Comparison of ENCODE assay signal across 22 cellular contexts in the genomic region with DNA sequence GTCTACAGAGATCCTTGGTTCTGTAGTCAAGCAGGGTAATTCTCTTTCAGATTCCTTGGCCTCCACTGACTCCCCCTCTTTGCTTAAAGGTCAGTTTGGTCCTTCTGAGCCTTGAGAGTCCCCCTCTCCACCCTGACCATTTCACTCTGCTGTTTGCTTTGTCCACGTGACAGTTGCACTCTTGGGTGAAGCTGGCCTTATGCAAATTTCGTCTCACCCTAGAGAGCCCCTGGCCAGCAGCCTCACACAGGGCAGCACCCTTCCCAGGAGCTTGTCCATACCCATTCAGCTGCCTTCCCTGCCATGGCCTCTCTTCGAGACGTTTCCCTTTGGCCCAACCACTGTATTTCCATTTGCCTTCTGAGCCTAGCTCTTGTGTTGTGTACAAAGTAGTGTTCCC.
DNase-seq lines count a peak whose midpoint lies in the region; ATAC-seq, FAIRE-seq and TF ChIP-seq lines count a peak whose summit lies in the region.
"Had no signal": no experiment of that assay in that cellular context is flagged by ENCODE, and none has a peak within 500 bp of the region (broad histone marks: within the 10 kb centered on the region; RNA-seq: fewer than 3 reads in every experiment).

No MANE protein-coding gene starts in this region.

- peaks cover 51% of the 10 kb centered on the region for H3K4me1 ChIP-seq in GM12878 (ENCODE audit: control insufficient read depth, insufficient read depth, low read length)
- H3K4me1 ChIP-seq: esophagus squamous epithelium, gastroesophageal sphincter had no signal

- FAIRE-seq in GM12878 (lab: Jason Lieb, UNC), result no peak
- FAIRE-seq: keratinocyte had no signal

- peaks cover 4% of the 10 kb centered on the region for H3K36me3 Mint-ChIP-seq in nephron progenitor cell (ENCODE audit: low read depth)

- no peaks in the 10 kb centered on the region for H3K9me3 ChIP-seq in GM12878 (replicated peaks; ENCODE audit: control insufficient read depth, insufficient read depth, low read length)
- H3K9me3 ChIP-seq: esophagus squamous epithelium, gastroesophageal sphincter, neutrophil, thoracic aorta had no signal

- peak; percentile 30 for TF ChIP-seq POLR2A in GM18951 (IDR thresholded peaks at IDR 0.05; ENCODE audit: extremely low read depth, insufficient read depth, insufficient read length)
- TF ChIP-seq POLR2A in GM12878 (IDR thresholded peaks at IDR 0.05; ENCODE audit: low read depth, low read length), result no peak

- H3K27me3 ChIP-seq in GM12878 (replicated peaks in 1 of 2; ENCODE audit: control insufficient read depth in 2 of 2, insufficient read depth in 2 of 2, low read length in 1 of 2), result no peaks in the 10 kb centered on the region; a peak in 1 of 4 replicates
- H3K27me3 ChIP-seq: esophagus squamous epithelium, gastroesophageal sphincter, neutrophil had no signal

- no peak overlapping the region for H3K4me3 ChIP-seq in GM12878
- H3K4me3 ChIP-seq: coronary artery, esophagus squamous epithelium, gastroesophageal sphincter, lung, smooth muscle cell, thoracic aorta had no signal

- TF ChIP-seq EP300 in GM12878 (IDR thresholded peaks at IDR 0.05; ENCODE audit: borderline replicate concordance in 1 of 2, control insufficient read depth in 1 of 2, low read depth in 2 of 2, low read length in 2 of 2), result no peak

- SMC1A ChIA-PET in GM12878 (lab: Charles Lee; ENCODE audit: uncharacterized antibody, unreplicated experiment), result interaction anchor here (0.8 to 5.4 kb wide), 29 partner anchors 9 to 372 kb away, joined by 3 to 64 read pairs (median 6); a partner anchor contains a TSS

- POLR2A ChIA-PET in GM12878 (lab: Charles Lee), result interaction anchor here (1.1 to 1.7 kb wide), 3 partner anchors 11 to 25 kb away, joined by 3 to 6 read pairs (median 4); no protein-coding TSS in a partner anchor

- CTCF ChIA-PET in GM12878 (lab: Yijun Ruan, JAX), result interaction anchor here (0.8 to 5.8 kb wide), 30 partner anchors 11 to 379 kb away, joined by 3 to 56 read pairs (median 4); no protein-coding TSS in a partner anchor

- peak overlapping the region; percentile 4 for H3K27ac ChIP-seq in GM12878 (ENCODE audit: control insufficient read depth, insufficient read depth)
- H3K27ac ChIP-seq: C4-2B, coronary artery, esophagus squamous epithelium, gastroesophageal sphincter, neutrophil, thoracic aorta had no signal

- TF ChIP-seq CTCF in GM12878 (IDR thresholded peaks at IDR 0.05 in 2 of 3, conservative IDR thresholded peaks at IDR 0.05 in 1 of 3; ENCODE audit: control insufficient read depth in 2 of 3, extremely low read depth in 1 of 3, insufficient read depth in 1 of 3, low read depth in 3 of 3, low read length in 3 of 3) (no peak), nephron progenitor cell (IDR thresholded peaks at IDR 0.05) (no peak)

- no TSS peak for BruUV-seq in GM12878 (replicated peaks; lab: Mats Ljungman, UMichigan)

- no peak overlapping the region for H3K27ac Mint-ChIP-seq in nephron progenitor cell
- H3K27ac Mint-ChIP-seq: activated CD4-positive, alpha-beta memory T cell treated with anti-CD3 and anti-CD28 coated beads, Interleukin-2, amount 10 ng/mL, durations not matched to agents 7 days and 5 days; HFFc6 had no signal

- H3K4me1 Mint-ChIP-seq in nephron progenitor cell, result peaks cover 57% of the 10 kb centered on the region

- no peaks in the 10 kb centered on the region for H3K79me2 ChIP-seq in GM12878 (ENCODE audit: control insufficient read depth, insufficient read depth, low read length)

- WGBS in GM12878 (ENCODE audit: insufficient coverage, insufficient replicate concordance, low lambda C conversion rate, missing lambda C conversion rate), result 71% methylated on average over 4 of the region's 4 CpGs

- peaks cover 3% of the 10 kb centered on the region for H3K27me3 Mint-ChIP-seq in nephron progenitor cell (ENCODE audit: low read depth, poor library complexity)
- H3K27me3 Mint-ChIP-seq: activated CD4-positive, alpha-beta memory T cell treated with anti-CD3 and anti-CD28 coated beads, Interleukin-2, amount 10 ng/mL, durations not matched to agents 7 days and 5 days; IgD-negative memory B cell had no signal

- no peak overlapping the region for H2AFZ ChIP-seq in GM12878 (ENCODE audit: control insufficient read depth, low read depth, low read length)

- peak; percentile 39 for ATAC-seq in GM12878
- ATAC-seq: gastroesophageal sphincter, Panc1 had no signal

- no peaks in the 10 kb centered on the region for H3K36me3 ChIP-seq in GM12878 (ENCODE audit: control insufficient read depth in 2 of 2, insufficient read depth in 2 of 2, low read length in 1 of 2)
- H3K36me3 ChIP-seq: esophagus squamous epithelium, gastroesophageal sphincter, thoracic aorta had no signal

- H4K20me1 ChIP-seq in GM12878 (ENCODE audit: control insufficient read depth, insufficient read depth), result no peaks in the 10 kb centered on the region

- no peak overlapping the region for H3K4me2 ChIP-seq in GM12878 (ENCODE audit: control insufficient read depth, insufficient read depth)
- H3K4me2 ChIP-seq: smooth muscle cell had no signal

- TF ChIP-seq RAD21 in GM12878 (IDR thresholded peaks at IDR 0.05; ENCODE audit: insufficient read depth, low read depth, low read length), result no peak

- in situ Hi-C loops in GM18951 (cut with MboI; ENCODE audit: low sequenced_read_pairs, unreplicated experiment), result no loop called here
- in situ Hi-C loops in GM12878 (cut with MboI), result no loop called here

- RAD21 ChIA-PET in GM12878 (lab: Charles Lee; ENCODE audit: unreplicated experiment), result interaction anchor here (0.7 to 4.7 kb wide), 20 partner anchors 16 to 390 kb away, joined by 3 to 44 read pairs (median 4); a partner anchor contains a TSS

- DNase-seq in D341Med (ENCODE audit: low spot score), result peak; percentile 31
- DNase-seq in GM12878 (ENCODE audit: low read depth, low spot score), result no peak
- no peak for DNase-seq in nephron progenitor cell
- no peak for DNase-seq in NCI-H1436 treated with DMSO at 0.1 percent for 48 hours (lab: John Stamatoyannopoulos, UW)
- no peak for DNase-seq in NCI-H2171 treated with DMSO at 0.1 percent for 48 hours (lab: John Stamatoyannopoulos, UW)
- DNase-seq in AG08396 (ENCODE audit: low spot score), result no peak
- DNase-seq: amniotic stem cell, esophagus squamous epithelium, NCI-H446 treated with DMSO at 0.1 percent for 48 hours had no signal

- intact Hi-C loops in GM12878 (cut with micrococcal nuclease; ENCODE audit: unreplicated experiment), result no loop called here

- H3K9ac ChIP-seq in GM12878 (ENCODE audit: control insufficient read depth, insufficient read depth, low read length), result no peak overlapping the region

- H3K9me3 Mint-ChIP-seq in nephron progenitor cell, result no peaks in the 10 kb centered on the region
- H3K9me3 Mint-ChIP-seq: activated CD4-positive, alpha-beta memory T cell treated with anti-CD3 and anti-CD28 coated beads, Interleukin-2, amount 10 ng/mL, durations not matched to agents 7 days and 5 days; HFFc6; IgD-negative memory B cell had no signal

- H3K4me3 Mint-ChIP-seq in nephron progenitor cell, result peak overlapping the region; percentile 5
- H3K4me3 Mint-ChIP-seq: activated CD4-positive, alpha-beta memory T cell treated with anti-CD3 and anti-CD28 coated beads, Interleukin-2, amount 10 ng/mL, durations not matched to agents 7 days and 5 days had no signal

TF ChIP-seq in GM12878, 131 proteins besides CTCF, POLR2A, EP300 and RAD21:
- TF ChIP-seq CREM (IDR thresholded peaks at IDR 0.05; ENCODE audit: low read depth) (no peak), POU2F2 (IDR thresholded peaks at IDR 0.05; ENCODE audit: borderline replicate concordance, low read depth, low read length) (peak; percentile 46; the same call in 1 of the 3 replicates)
